ENCODE assay signal across 8 cellular contexts in genomic region chr3:70531063-70531657, GRCh38.
DNase-seq lines count a peak whose midpoint lies in the region; ATAC-seq and TF ChIP-seq lines count a peak whose summit lies in the region.

No MANE protein-coding gene starts in this region.

- H3K4me1 ChIP-seq in KMS-11 (ENCODE audit: low read depth, poor library complexity, severe bottlenecking) (no peaks in the 10 kb centered on the region), body of pancreas (peaks cover 18% of the 10 kb centered on the region)

- H2AFZ ChIP-seq in KMS-11 (ENCODE audit: low read depth) = no peak overlapping the region

- no peak for TF ChIP-seq POLR2A in body of pancreas (IDR thresholded peaks at IDR 0.05)

- H4K20me1 ChIP-seq in KMS-11 (ENCODE audit: insufficient read depth) = no peaks in the 10 kb centered on the region

- DNase-seq in COLO829 (ENCODE audit: low spot score) (peak; percentile 50), body of pancreas (no peak), lung microvascular endothelial cell (ENCODE audit: low read depth in 2 of 2) (peak; percentile 51 to 59), islet precursor cell (no peak), NCI-H146 treated with DMSO at 0.1 percent for 48 hours (lab: John Stamatoyannopoulos, UW; ENCODE audit: unreplicated experiment) (no peak)

- H3K27me3 ChIP-seq in KMS-11 (ENCODE audit: insufficient read depth, low read depth) (no peaks in the 10 kb centered on the region), body of pancreas (no peaks in the 10 kb centered on the region)

- no peak for ATAC-seq in body of pancreas
- ATAC-seq in GM18520 (IDR thresholded peaks at IDR 0.05; ENCODE audit: unreplicated experiment) = no peak
- ATAC-seq in GM19463 (IDR thresholded peaks at IDR 0.05; ENCODE audit: unreplicated experiment) = no peak

- no peak overlapping the region for H3K4me3 ChIP-seq in KMS-11 (IDR thresholded peaks at IDR 0.05; ENCODE audit: insufficient read depth, low read depth, low read length)
- no peak overlapping the region for H3K4me3 ChIP-seq in body of pancreas

- intact Hi-C loops in body of pancreas (cut with DNase I) = no loop called here

- peak; percentile 62 for TF ChIP-seq CTCF in KMS-11 (conservative IDR thresholded peaks at IDR 0.05; ENCODE audit: low read depth, low read length)
- TF ChIP-seq CTCF in body of pancreas (IDR thresholded peaks at IDR 0.05) = peak; percentile 20 to 55 (median 52)

- H3K27ac ChIP-seq in KMS-11 (no peak overlapping the region), body of pancreas (peak overlapping the region in 1 of 4 donors; percentile 9)

- no peak overlapping the region for H3K4me2 ChIP-seq in KMS-11

- no peaks in the 10 kb centered on the region for H3K9me3 ChIP-seq in body of pancreas

- H3K79me2 ChIP-seq in KMS-11 (ENCODE audit: insufficient read depth, low read depth) = no peaks in the 10 kb centered on the region

- H3K9ac ChIP-seq in KMS-11 = no peak overlapping the region

- H3K36me3 ChIP-seq in KMS-11 (ENCODE audit: insufficient read depth) = no peaks in the 10 kb centered on the region
- H3K36me3 ChIP-seq in body of pancreas (replicated peaks in 1 of 2; ENCODE audit: insufficient read depth in 1 of 2, low read depth in 2 of 2) = no peaks in the 10 kb centered on the region

- 16 to 18% methylated on average over 4 of the region's 4 CpGs for WGBS in body of pancreas, 2 donors

Comparison
In these comparisons a context has a peak if more than half of its experiments do, and no peak if none do; other contexts are left out.
1. DNase-seq: peak in COLO829 (single experiment) and lung microvascular endothelial cell (2 of 2); none in body of pancreas (0 of 4), islet precursor cell (single experiment) and NCI-H146 treated with DMSO at 0.1 percent for 48 hours (single experiment).